34 cellular contexts compared by ENCODE assay signal in the genomic region with DNA sequence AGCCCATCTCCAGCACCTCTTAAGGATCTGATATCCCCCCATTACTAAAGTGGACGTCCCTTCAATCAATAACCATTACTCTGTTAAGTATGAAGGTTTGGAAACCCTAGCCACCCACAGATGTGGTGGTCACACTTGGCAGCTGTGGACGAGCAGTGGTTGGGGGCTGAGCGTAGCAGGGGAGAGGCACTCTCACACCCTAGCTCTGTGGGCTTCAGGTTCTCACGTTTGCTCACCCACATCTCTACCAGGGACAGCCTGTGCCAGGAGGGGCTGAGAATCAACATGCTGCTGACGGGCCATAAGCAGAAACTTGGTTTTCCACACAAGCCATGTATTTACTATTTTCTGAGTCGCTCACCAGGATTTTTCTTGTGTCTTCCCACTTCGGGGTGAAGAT.
"Had no signal": no experiment of that assay in that cellular context is flagged by ENCODE, and none has a peak within 500 bp of the region (broad histone marks: within the 10 kb centered on the region; RNA-seq: fewer than 3 reads in every experiment).

No MANE protein-coding gene starts in this region.

- H3K4me1 ChIP-seq: ascending aorta had no signal

- H3K9me3 Mint-ChIP-seq: activated B cell treated with CpG ODN at 0.5 μM for 24 hours; activated CD4-positive, alpha-beta memory T cell treated with anti-CD3 and anti-CD28 coated beads, Interleukin-2, amount 10 ng/mL, durations not matched to agents 7 days and 5 days; activated CD4-positive, alpha-beta T cell treated with anti-CD3 and anti-CD28 coated beads, Interleukin-2, amount 10 ng/mL, durations not matched to agents 7 days and 5 days; activated naive CD4-positive, alpha-beta T cell treated with anti-CD3 and anti-CD28 coated beads, Interleukin-2, amount 10 ng/mL, durations not matched to agents 7 days and 5 days; activated naive CD4-positive, alpha-beta T cell treated with anti-CD3 and anti-CD28 coated beads, Interleukin-2, amount 50 U/mL, for 24 hours; activated naive CD8-positive, alpha-beta T cell treated with anti-CD3 and anti-CD28 coated beads, Interleukin-2, amount 10 ng/mL, durations not matched to agents 7 days and 5 days; activated naive CD8-positive, alpha-beta T cell treated with anti-CD3 and anti-CD28 coated beads, Interleukin-2, amount 50 U/mL, for 24 hours; activated T-cell treated with anti-CD3 and anti-CD28 coated beads, Interleukin-2, amount 50 U/mL, for 24 hours; activated T-helper 2 cell treated with anti-CD3 and anti-CD28 coated beads, Interferon-gamma antibody, Interleukin-2, Interleukin-4, amounts not matched to agents 10 μg/mL and 5 μg/mL and 100 μg/mL, durations not matched to agents 14 hours and 24 hours and 36 hours; brain; central memory CD8-positive, alpha-beta T cell; T-helper 1 cell treated with Interleukin-12 subunit alpha and Interleukin-12 subunit beta and Interleukin-4 antibody, amounts not matched to agents 30 μg/mL and 1 μg/mL, for 36 hours; T-helper 2 cell treated with Interferon-gamma antibody and Interleukin-4, amounts not matched to agents 5 μg/mL and 100 μg/mL, for 36 hours had no signal

- H3K27me3 Mint-ChIP-seq: activated B cell treated with CpG ODN at 0.5 μM for 24 hours; activated CD4-positive, alpha-beta memory T cell treated with anti-CD3 and anti-CD28 coated beads, Interleukin-2, amount 10 ng/mL, durations not matched to agents 7 days and 5 days; activated CD4-positive, alpha-beta T cell treated with anti-CD3 and anti-CD28 coated beads, Interleukin-2, amount 10 ng/mL, durations not matched to agents 7 days and 5 days; activated CD8-positive, alpha-beta memory T cell treated with anti-CD3 and anti-CD28 coated beads, Interleukin-2, amount 10 ng/mL, durations not matched to agents 7 days and 5 days; activated naive CD4-positive, alpha-beta T cell treated with anti-CD3 and anti-CD28 coated beads, Interleukin-2, amount 10 ng/mL, durations not matched to agents 7 days and 5 days; activated naive CD4-positive, alpha-beta T cell treated with anti-CD3 and anti-CD28 coated beads, Interleukin-2, amount 50 U/mL, for 24 hours; activated naive CD8-positive, alpha-beta T cell; activated naive CD8-positive, alpha-beta T cell treated with anti-CD3 and anti-CD28 coated beads, Interleukin-2, amount 10 ng/mL, durations not matched to agents 7 days and 5 days; activated naive CD8-positive, alpha-beta T cell treated with anti-CD3 and anti-CD28 coated beads, Interleukin-2, amount 50 U/mL, for 24 hours; activated T-cell treated with anti-CD3 and anti-CD28 coated beads, Interleukin-2, amount 50 U/mL, for 24 hours had no signal

- H3K4me3 ChIP-seq: ascending aorta, cardiac muscle cell had no signal

- ATAC-seq: activated CD8-positive, alpha-beta memory T cell treated with anti-CD3 and anti-CD28 coated beads, Interleukin-2, amount 10 ng/mL, durations not matched to agents 7 days and 5 days; activated CD8-positive, alpha-beta T cell treated with anti-CD3 and anti-CD28 coated beads, Interleukin-2, amount 10 ng/mL, durations not matched to agents 7 days and 5 days; activated naive CD8-positive, alpha-beta T cell treated with anti-CD3 and anti-CD28 coated beads, Interleukin-2, amount 50 U/mL, for 24 hours had no signal

- H3K36me3 ChIP-seq: ascending aorta, cardiac muscle cell had no signal

- H3K9me3 ChIP-seq: ascending aorta had no signal

- DNase-seq: activated B cell treated with CpG ODN at 0.5 μM for 24 hours; activated CD4-positive, alpha-beta memory T cell treated with anti-CD3 and anti-CD28 coated beads, Interleukin-2, amount 10 ng/mL, durations not matched to agents 7 days and 5 days; activated CD4-positive, alpha-beta T cell treated with anti-CD3 and anti-CD28 coated beads for 4 hours; activated CD4-positive, alpha-beta T cell treated with anti-CD3 and anti-CD28 coated beads, Interleukin-2, amount 10 ng/mL, durations not matched to agents 7 days and 5 days; activated CD4-positive, alpha-beta T cell treated with anti-CD3 and anti-CD28 coated beads, Interleukin-2, amount 50 U/mL, for 48 hours; activated CD4-positive, CD25-positive, alpha-beta regulatory T cell treated with anti-CD3 and anti-CD28 coated beads, Interleukin-2, amount 50 U/mL, for 72 hours; activated CD8-positive, alpha-beta memory T cell treated with anti-CD3 and anti-CD28 coated beads for 24 hours; activated CD8-positive, alpha-beta memory T cell treated with anti-CD3 and anti-CD28 coated beads, Interleukin-2, amount 10 ng/mL, durations not matched to agents 7 days and 5 days; activated CD8-positive, alpha-beta memory T cell treated with anti-CD3 and anti-CD28 coated beads, Interleukin-2, amount 50 U/mL, for 48 hours; activated CD8-positive, alpha-beta T cell treated with anti-CD3 and anti-CD28 coated beads, Interleukin-2, amount 10 ng/mL, durations not matched to agents 7 days and 5 days; activated effector memory CD4-positive, alpha-beta T cell treated with Interleukin-2 at 50 U/mL for 16 hours; activated gamma-delta T cell; activated naive CD4-positive, alpha-beta T cell treated with anti-CD3 and anti-CD28 coated beads, Interleukin-2, amount 10 ng/mL, durations not matched to agents 7 days and 5 days; activated naive CD4-positive, alpha-beta T cell treated with Interleukin-2 at 50 U/mL for 16 hours; activated naive CD8-positive, alpha-beta T cell treated with anti-CD3 and anti-CD28 coated beads, Interleukin-2, amount 10 ng/mL, durations not matched to agents 7 days and 5 days; activated naive CD8-positive, alpha-beta T cell treated with anti-CD3 and anti-CD28 coated beads, Interleukin-2, amount 50 U/mL, for 24 hours; activated T-cell treated with anti-CD3 and anti-CD28 coated beads, Interleukin-2, amount 50 U/mL, for 24 hours; activated T-cell treated with anti-CD3 and anti-CD28 coated beads, Interleukin-2, amount 50 U/mL, for 48 hours; amygdala; anterior cingulate cortex; caudate nucleus; cerebellar nuclear complex; T-helper 1 cell; T-helper 2 cell; T-helper 9 cell had no signal

- H3K27me3 ChIP-seq: ascending aorta, cardiac muscle cell had no signal

- H3K27ac Mint-ChIP-seq: activated B cell treated with CpG ODN at 0.5 μM for 24 hours; activated CD4-positive, alpha-beta memory T cell treated with anti-CD3 and anti-CD28 coated beads, Interleukin-2, amount 10 ng/mL, durations not matched to agents 7 days and 5 days; activated CD4-positive, alpha-beta T cell treated with anti-CD3 and anti-CD28 coated beads, Interleukin-2, amount 10 ng/mL, durations not matched to agents 7 days and 5 days; activated CD8-positive, alpha-beta memory T cell treated with anti-CD3 and anti-CD28 coated beads, Interleukin-2, amount 10 ng/mL, durations not matched to agents 7 days and 5 days; activated CD8-positive, alpha-beta T cell treated with anti-CD3 and anti-CD28 coated beads, Interleukin-2, amount 10 ng/mL, durations not matched to agents 7 days and 5 days; activated naive CD4-positive, alpha-beta T cell treated with anti-CD3 and anti-CD28 coated beads, Interleukin-2, amount 10 ng/mL, durations not matched to agents 7 days and 5 days; activated naive CD4-positive, alpha-beta T cell treated with anti-CD3 and anti-CD28 coated beads, Interleukin-2, amount 50 U/mL, for 24 hours; activated naive CD8-positive, alpha-beta T cell; activated naive CD8-positive, alpha-beta T cell treated with anti-CD3 and anti-CD28 coated beads, Interleukin-2, amount 10 ng/mL, durations not matched to agents 7 days and 5 days; activated naive CD8-positive, alpha-beta T cell treated with anti-CD3 and anti-CD28 coated beads, Interleukin-2, amount 50 U/mL, for 24 hours; activated T-cell treated with anti-CD3 and anti-CD28 coated beads, Interleukin-2, amount 50 U/mL, for 24 hours; activated T-helper 2 cell treated with anti-CD3 and anti-CD28 coated beads, Interferon-gamma antibody, Interleukin-2, Interleukin-4, amounts not matched to agents 10 μg/mL and 5 μg/mL and 100 μg/mL, durations not matched to agents 14 hours and 24 hours and 36 hours; brain; T-helper 1 cell treated with Interleukin-12 subunit alpha and Interleukin-12 subunit beta and Interleukin-4 antibody, amounts not matched to agents 30 μg/mL and 1 μg/mL, for 36 hours; T-helper 2 cell treated with Interferon-gamma antibody and Interleukin-4, amounts not matched to agents 5 μg/mL and 100 μg/mL, for 36 hours had no signal

- H3K4me3 Mint-ChIP-seq: activated B cell treated with CpG ODN at 0.5 μM for 24 hours; activated CD4-positive, alpha-beta memory T cell treated with anti-CD3 and anti-CD28 coated beads, Interleukin-2, amount 10 ng/mL, durations not matched to agents 7 days and 5 days; activated CD4-positive, alpha-beta T cell treated with anti-CD3 and anti-CD28 coated beads, Interleukin-2, amount 10 ng/mL, durations not matched to agents 7 days and 5 days; activated CD8-positive, alpha-beta memory T cell treated with anti-CD3 and anti-CD28 coated beads, Interleukin-2, amount 10 ng/mL, durations not matched to agents 7 days and 5 days; activated CD8-positive, alpha-beta T cell treated with anti-CD3 and anti-CD28 coated beads, Interleukin-2, amount 10 ng/mL, durations not matched to agents 7 days and 5 days; activated naive CD4-positive, alpha-beta T cell treated with anti-CD3 and anti-CD28 coated beads, Interleukin-2, amount 10 ng/mL, durations not matched to agents 7 days and 5 days; activated naive CD4-positive, alpha-beta T cell treated with anti-CD3 and anti-CD28 coated beads, Interleukin-2, amount 50 U/mL, for 24 hours; activated naive CD8-positive, alpha-beta T cell; activated naive CD8-positive, alpha-beta T cell treated with anti-CD3 and anti-CD28 coated beads, Interleukin-2, amount 10 ng/mL, durations not matched to agents 7 days and 5 days; activated naive CD8-positive, alpha-beta T cell treated with anti-CD3 and anti-CD28 coated beads, Interleukin-2, amount 50 U/mL, for 24 hours; activated T-cell treated with anti-CD3 and anti-CD28 coated beads, Interleukin-2, amount 50 U/mL, for 24 hours; brain; central memory CD8-positive, alpha-beta T cell; T-helper 1 cell treated with Interleukin-12 subunit alpha and Interleukin-12 subunit beta and Interleukin-4 antibody, amounts not matched to agents 30 μg/mL and 1 μg/mL, for 36 hours; T-helper 2 cell treated with Interferon-gamma antibody and Interleukin-4, amounts not matched to agents 5 μg/mL and 100 μg/mL, for 36 hours had no signal

- H3K36me3 Mint-ChIP-seq: activated CD8-positive, alpha-beta memory T cell treated with anti-CD3 and anti-CD28 coated beads, Interleukin-2, amount 10 ng/mL, durations not matched to agents 7 days and 5 days; activated naive CD4-positive, alpha-beta T cell treated with anti-CD3 and anti-CD28 coated beads, Interleukin-2, amount 10 ng/mL, durations not matched to agents 7 days and 5 days; activated naive CD4-positive, alpha-beta T cell treated with anti-CD3 and anti-CD28 coated beads, Interleukin-2, amount 50 U/mL, for 24 hours; activated naive CD8-positive, alpha-beta T cell; activated naive CD8-positive, alpha-beta T cell treated with anti-CD3 and anti-CD28 coated beads, Interleukin-2, amount 10 ng/mL, durations not matched to agents 7 days and 5 days; brain had no signal

- H3K4me1 Mint-ChIP-seq: activated B cell treated with CpG ODN at 0.5 μM for 24 hours; activated CD4-positive, alpha-beta memory T cell treated with anti-CD3 and anti-CD28 coated beads, Interleukin-2, amount 10 ng/mL, durations not matched to agents 7 days and 5 days; activated CD4-positive, alpha-beta T cell treated with anti-CD3 and anti-CD28 coated beads, Interleukin-2, amount 10 ng/mL, durations not matched to agents 7 days and 5 days; activated CD8-positive, alpha-beta memory T cell treated with anti-CD3 and anti-CD28 coated beads, Interleukin-2, amount 10 ng/mL, durations not matched to agents 7 days and 5 days; activated naive CD4-positive, alpha-beta T cell treated with anti-CD3 and anti-CD28 coated beads, Interleukin-2, amount 10 ng/mL, durations not matched to agents 7 days and 5 days; activated naive CD4-positive, alpha-beta T cell treated with anti-CD3 and anti-CD28 coated beads, Interleukin-2, amount 50 U/mL, for 24 hours; activated naive CD8-positive, alpha-beta T cell treated with anti-CD3 and anti-CD28 coated beads, Interleukin-2, amount 50 U/mL, for 24 hours; central memory CD8-positive, alpha-beta T cell had no signal

- H3K27ac ChIP-seq: ascending aorta, cardiac muscle cell had no signal
